9 cellular contexts compared by ENCODE assay signal in the genomic region with DNA sequence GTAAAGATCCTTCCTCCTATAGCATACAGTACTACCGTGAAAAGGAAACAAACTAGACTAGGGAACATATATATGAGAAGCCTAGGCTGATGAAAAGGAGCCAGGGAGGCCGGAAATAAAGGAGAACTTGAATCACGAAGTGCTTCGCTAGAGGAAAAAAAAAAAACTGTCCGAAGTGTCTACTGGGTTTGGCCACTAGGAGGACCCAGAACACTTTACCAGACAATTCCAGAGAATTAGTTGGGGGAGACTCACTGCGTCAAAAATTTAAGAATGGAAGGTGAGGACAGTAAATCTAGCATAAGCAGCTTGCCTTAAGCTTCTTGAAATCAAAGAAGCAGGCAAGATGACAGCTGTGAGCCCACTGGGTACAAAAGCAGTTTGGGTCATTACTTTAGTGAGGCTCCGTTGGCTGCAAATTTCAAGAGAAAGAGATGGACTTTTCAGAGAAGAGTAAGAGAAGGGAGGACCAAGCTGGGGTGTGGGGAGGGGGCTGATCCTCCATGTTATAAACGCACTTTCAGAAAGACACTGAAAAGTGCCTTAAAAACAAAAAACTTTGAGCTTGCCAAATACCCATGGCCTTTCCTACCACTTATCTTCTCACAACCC. TPM values are rescaled to one million over a fixed set of nuclear protein-coding genes. Genes with fewer than 3 reads are reported as not detected.
DNase-seq lines count a peak whose midpoint lies in the region; ATAC-seq and TF ChIP-seq lines count a peak whose summit lies in the region.
"Had no signal": no experiment of that assay in that cellular context is flagged by ENCODE, and none has a peak within 500 bp of the region (broad histone marks: within the 10 kb centered on the region; RNA-seq: fewer than 3 reads in every experiment).

No MANE protein-coding gene starts in this region.

- H3K27me3 ChIP-seq in suprapubic skin, result no peaks in the 10 kb centered on the region
- H3K27me3 ChIP-seq: neutrophil had no signal

- TF ChIP-seq EP300 in suprapubic skin (IDR thresholded peaks at IDR 0.05), result no peak

- H3K9me3 ChIP-seq in suprapubic skin, result no peaks in the 10 kb centered on the region
- H3K9me3 ChIP-seq: neutrophil had no signal

- peaks cover 15% of the 10 kb centered on the region for H3K4me1 ChIP-seq in suprapubic skin

- no peak overlapping the region for H3K4me3 ChIP-seq in GM12864 (ENCODE audit: low read depth, low read length)
- H3K4me3 ChIP-seq in astrocyte of the spinal cord (ENCODE audit: low read depth, low read length), result no peak overlapping the region
- no peak overlapping the region for H3K4me3 ChIP-seq in suprapubic skin

- in situ Hi-C loops in astrocyte of the spinal cord (cut with HindIII; ENCODE audit: low sequenced_read_pairs), result no loop called here

- no peaks in the 10 kb centered on the region for H3K9me3 Mint-ChIP-seq in immature natural killer cell

- DNase-seq in AG09319 (ENCODE audit: extremely low read depth, low read depth), result peak; percentile 42
- no peak for DNase-seq in GM12864 (ENCODE audit: low read depth)
- peak; percentile 46 for DNase-seq in NCI-H524 treated with DMSO at 0.1 percent for 48 hours (lab: John Stamatoyannopoulos, UW)
- DNase-seq in astrocyte of the spinal cord (ENCODE audit: low read depth, low spot score), result peak; percentile 79
- peak in 2 of 3 donors; percentile 12 to 15 for DNase-seq in immature natural killer cell
- no peak for DNase-seq in suprapubic skin (ENCODE audit: low spot score in 2 of 2)
- DNase-seq in stimulated activated CD4-positive, alpha-beta T cell treated with anti-CD3 and anti-CD28 coated beads, Interleukin-4, amount 100 ng/mL, for 1 hour, result no peak

- no peaks in the 10 kb centered on the region for H3K36me3 Mint-ChIP-seq in immature natural killer cell

- no peak overlapping the region for H3K27ac Mint-ChIP-seq in immature natural killer cell

- H3K4me3 Mint-ChIP-seq in immature natural killer cell, result no peak overlapping the region

- TF ChIP-seq CTCF in AG09319 (IDR thresholded peaks at IDR 0.05; ENCODE audit: low read depth, low read length), result peak; percentile 83
- TF ChIP-seq CTCF in GM12864 (IDR thresholded peaks at IDR 0.05; ENCODE audit: low read depth, low read length, missing control alignments), result peak; percentile 70
- peak; percentile 83 for TF ChIP-seq CTCF in astrocyte of the spinal cord (IDR thresholded peaks at IDR 0.05; ENCODE audit: low read depth, low read length)
- TF ChIP-seq CTCF in suprapubic skin (IDR thresholded peaks at IDR 0.05), result peak; percentile 40 to 56

- no peak overlapping the region for H3K27ac ChIP-seq in suprapubic skin
- H3K27ac ChIP-seq: neutrophil had no signal

- no peak for ATAC-seq in HG02981 (IDR thresholded peaks at IDR 0.05; ENCODE audit: unreplicated experiment)

- H3K36me3 ChIP-seq in suprapubic skin, result no peaks in the 10 kb centered on the region
- H3K36me3 ChIP-seq: neutrophil had no signal

- WGBS in suprapubic skin, result 16% methylated on average over 8 of the region's 8 CpGs

- peaks cover 10 to 20% of the 10 kb centered on the region in 2 donors for H3K4me1 Mint-ChIP-seq in immature natural killer cell

- no peak for TF ChIP-seq POLR2A in suprapubic skin (IDR thresholded peaks at IDR 0.05)

- peaks cover 1 to 2% (median 2%) of the 10 kb centered on the region in 3 donors for H3K27me3 Mint-ChIP-seq in immature natural killer cell (ENCODE audit: low read depth in 3 of 3)

RNA-seq across cellular contexts. Expression of gene P4HA2, which starts 47.4 kb away (rescaled TPM):
- polyA plus RNA-seq in immature natural killer cell, result under 1 TPM in 2 of 3 donors, not detected in 1; 0.91 TPM
- total RNA-seq in suprapubic skin, result 10 to 100 TPM; 23.9 to 42.0 (median 30.9) TPM

Comparison
In these comparisons a context has a peak if more than half of its experiments do, and no peak if none do; other contexts are left out.
1. DNase-seq: peak in AG09319 (single experiment), NCI-H524 treated with DMSO at 0.1 percent for 48 hours (single experiment), astrocyte of the spinal cord (single experiment) and immature natural killer cell (2 of 3); none in GM12864 (single experiment), suprapubic skin (0 of 2) and stimulated activated CD4-positive, alpha-beta T cell treated with anti-CD3 and anti-CD28 coated beads, Interleukin-4, amount 100 ng/mL, for 1 hour (single experiment).
2. Peak in every context shown above with its lines, with median percentiles within 50 percentile points of each other: CTCF ChIP-seq.